12 cellular contexts compared by ENCODE assay signal in the genomic region with DNA sequence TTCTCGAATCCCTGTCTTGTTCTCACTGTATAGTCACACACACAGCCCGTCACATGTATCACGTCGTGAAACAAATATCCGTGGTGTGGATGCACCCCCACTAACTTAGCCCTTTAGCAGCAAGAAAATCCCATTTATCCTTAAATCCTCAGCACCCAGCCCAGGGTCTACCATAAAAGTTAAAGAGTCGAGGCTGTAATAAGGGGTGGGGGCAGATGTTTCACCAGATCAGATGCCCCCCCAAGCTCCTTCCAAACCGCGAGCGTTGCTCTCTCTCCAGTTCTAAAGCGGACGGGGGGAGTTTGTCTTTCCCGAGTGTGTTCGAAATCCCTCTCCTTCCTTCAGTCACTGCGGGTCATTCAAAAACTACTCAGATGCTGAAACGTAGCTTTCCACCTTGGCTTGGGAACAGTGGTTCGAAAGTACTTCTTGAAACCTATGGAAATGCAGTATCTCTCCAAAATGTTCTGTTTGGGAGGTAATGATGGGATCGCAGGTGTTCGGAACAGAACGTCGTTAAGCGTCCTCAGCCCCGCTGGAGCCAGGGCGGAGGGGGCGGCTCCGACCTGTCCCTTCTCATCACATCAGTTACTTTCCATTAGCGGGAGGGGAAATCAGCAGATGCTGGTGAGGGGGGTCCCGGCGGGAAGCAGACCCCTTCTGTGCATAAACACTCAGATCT.
DNase-seq lines count a peak whose midpoint lies in the region; ATAC-seq and TF ChIP-seq lines count a peak whose summit lies in the region.
"Had no signal": no experiment of that assay in that cellular context is flagged by ENCODE, and none has a peak within 500 bp of the region (broad histone marks: within the 10 kb centered on the region; RNA-seq: fewer than 3 reads in every experiment).

No MANE protein-coding gene starts in this region.

- H3K9me3 ChIP-seq in breast epithelium (no peaks in the 10 kb centered on the region), upper lobe of right lung (no peaks in the 10 kb centered on the region)
- H3K9me3 ChIP-seq: SK-N-SH, testis had no signal

- H3K9me3 Mint-ChIP-seq in MCF 10A (ENCODE audit: unreplicated experiment) = peaks cover 13% of the 10 kb centered on the region
- no peaks in the 10 kb centered on the region for H3K9me3 Mint-ChIP-seq in activated T-helper 1 cell treated with anti-CD3 and anti-CD28 coated beads, Interleukin-12 subunit alpha, Interleukin-12 subunit beta, Interleukin-2, Interleukin-4 antibody, amounts not matched to agents 30 ng/mL and 10 ng/mL and 1 ng/mL, durations not matched to agents 14 hours and 24 hours and 36 hours

- TF ChIP-seq CTCF in breast epithelium (IDR thresholded peaks at IDR 0.05) = no peak
- no peak for TF ChIP-seq CTCF in MCF 10A (IDR thresholded peaks at IDR 0.05; ENCODE audit: unreplicated experiment)
- no peak for TF ChIP-seq CTCF in upper lobe of right lung (IDR thresholded peaks at IDR 0.05)

- H3K27ac ChIP-seq in breast epithelium = no peak overlapping the region
- no peak overlapping the region for H3K27ac ChIP-seq in upper lobe of right lung
- H3K27ac ChIP-seq: testis had no signal

- H3K4me1 Mint-ChIP-seq in MCF 10A (ENCODE audit: insufficient read depth, unreplicated experiment) = no peaks in the 10 kb centered on the region
- H3K4me1 Mint-ChIP-seq in activated T-helper 1 cell treated with anti-CD3 and anti-CD28 coated beads, Interleukin-12 subunit alpha, Interleukin-12 subunit beta, Interleukin-2, Interleukin-4 antibody, amounts not matched to agents 30 ng/mL and 10 ng/mL and 1 ng/mL, durations not matched to agents 14 hours and 24 hours and 36 hours (ENCODE audit: low read depth) = peaks cover 8% of the 10 kb centered on the region

- H3K27me3 ChIP-seq in breast epithelium (peaks cover 0 to 62% of the 10 kb centered on the region in 2 donors), upper lobe of right lung (peaks cover 32% of the 10 kb centered on the region)
- H3K27me3 ChIP-seq: testis had no signal

- H3K4me3 ChIP-seq in breast epithelium (peak overlapping the region; percentile 35 to 63 (median 39)), upper lobe of right lung (peak overlapping the region; percentile 36)

- H3K36me3 ChIP-seq in breast epithelium (no peaks in the 10 kb centered on the region), upper lobe of right lung (no peaks in the 10 kb centered on the region)

- H3K4me1 ChIP-seq in breast epithelium (peaks cover 0 to 4% of the 10 kb centered on the region in 2 donors), upper lobe of right lung (peaks cover 5% of the 10 kb centered on the region)

- ATAC-seq in upper lobe of right lung (no peak), HG03175 (IDR thresholded peaks at IDR 0.05; ENCODE audit: unreplicated experiment) (no peak)

- intact Hi-C loops in breast epithelium (cut with DNase I; ENCODE audit: low total_unique reads) = no loop called here
- intact Hi-C loops in MCF 10A (cut with micrococcal nuclease) = no loop called here
- intact Hi-C loops in activated T-helper 1 cell treated with anti-CD3 and anti-CD28 coated beads, Interleukin-12 subunit alpha, Interleukin-12 subunit beta, Interleukin-2, Interleukin-4 antibody, amounts not matched to agents 30 ng/mL and 10 ng/mL and 1 ng/mL, durations not matched to agents 14 hours and 24 hours and 36 hours (cut with micrococcal nuclease) = no loop called here
- intact Hi-C loops in upper lobe of right lung (cut with DNase I) = no loop called here

- POLR2A ChIA-PET in MCF 10A (lab: Yijun Ruan, JAX) = no interaction called here

- no peak overlapping the region for H3K4me3 Mint-ChIP-seq in MCF 10A (ENCODE audit: unreplicated experiment)
- H3K4me3 Mint-ChIP-seq in activated T-helper 1 cell treated with anti-CD3 and anti-CD28 coated beads, Interleukin-12 subunit alpha, Interleukin-12 subunit beta, Interleukin-2, Interleukin-4 antibody, amounts not matched to agents 30 ng/mL and 10 ng/mL and 1 ng/mL, durations not matched to agents 14 hours and 24 hours and 36 hours = peak overlapping the region; percentile 71

- H3K27me3 Mint-ChIP-seq in MCF 10A (ENCODE audit: insufficient read depth, unreplicated experiment) = no peaks in the 10 kb centered on the region
- H3K27me3 Mint-ChIP-seq in activated T-helper 1 cell treated with anti-CD3 and anti-CD28 coated beads, Interleukin-12 subunit alpha, Interleukin-12 subunit beta, Interleukin-2, Interleukin-4 antibody, amounts not matched to agents 30 ng/mL and 10 ng/mL and 1 ng/mL, durations not matched to agents 14 hours and 24 hours and 36 hours (ENCODE audit: insufficient read depth) = peaks cover 28% of the 10 kb centered on the region

- BruUV-seq in MCF 10A (replicated peaks; lab: Mats Ljungman, UMichigan) = no TSS peak

- TF ChIP-seq POLR2A in breast epithelium (IDR thresholded peaks at IDR 0.05) = no peak

- CTCF ChIA-PET in MCF 10A (lab: Yijun Ruan, JAX) = no interaction called here

- no peak overlapping the region for H3K27ac Mint-ChIP-seq in MCF 10A (ENCODE audit: low read depth, unreplicated experiment)
- H3K27ac Mint-ChIP-seq in activated T-helper 1 cell treated with anti-CD3 and anti-CD28 coated beads, Interleukin-12 subunit alpha, Interleukin-12 subunit beta, Interleukin-2, Interleukin-4 antibody, amounts not matched to agents 30 ng/mL and 10 ng/mL and 1 ng/mL, durations not matched to agents 14 hours and 24 hours and 36 hours = peak overlapping the region; percentile 14

- DNase-seq in breast epithelium (ENCODE audit: low spot score in 2 of 2) (peak in 1 of 2 donors; percentile 20), MCF 10A (ENCODE audit: unreplicated experiment) (no peak), mesenteric fat pad (ENCODE audit: low spot score) (peak; percentile 43), upper lobe of right lung (peak; percentile 29), T1000 (lab: John Stamatoyannopoulos, UW) (no peak), NCI-H1092 treated with DMSO at 0.1 percent for 48 hours (lab: John Stamatoyannopoulos, UW) (no peak)
- no peak for DNase-seq in activated T-helper 1 cell treated with anti-CD3 and anti-CD28 coated beads, Interleukin-12 subunit alpha, Interleukin-12 subunit beta, Interleukin-2, Interleukin-4 antibody, amounts not matched to agents 30 ng/mL and 10 ng/mL and 1 ng/mL, durations not matched to agents 14 hours and 24 hours and 36 hours (ENCODE audit: low spot score)
- DNase-seq: NK-92 treated with Interleukin-12 subunit alpha and Interleukin-12 subunit beta, amount 100 ng/mL, for 24 hours; stimulated activated CD4-positive, alpha-beta T cell treated with anti-CD3 and anti-CD28 coated beads, Interleukin-4, amount 100 ng/mL, for 1 hour; testis had no signal

- peaks cover 5% of the 10 kb centered on the region for H3K36me3 Mint-ChIP-seq in MCF 10A (ENCODE audit: insufficient read depth, unreplicated experiment)
- H3K36me3 Mint-ChIP-seq in activated T-helper 1 cell treated with anti-CD3 and anti-CD28 coated beads, Interleukin-12 subunit alpha, Interleukin-12 subunit beta, Interleukin-2, Interleukin-4 antibody, amounts not matched to agents 30 ng/mL and 10 ng/mL and 1 ng/mL, durations not matched to agents 14 hours and 24 hours and 36 hours (ENCODE audit: low read depth) = no peaks in the 10 kb centered on the region

Comparison
In these comparisons a context has a peak if more than half of its experiments do, and no peak if none do; other contexts are left out.
1. DNase-seq: peak in mesenteric fat pad (single experiment) and upper lobe of right lung (single experiment); none in MCF 10A (single experiment), activated T-helper 1 cell treated with anti-CD3 and anti-CD28 coated beads, Interleukin-12 subunit alpha, Interleukin-12 subunit beta, Interleukin-2, Interleukin-4 antibody, amounts not matched to agents 30 ng/mL and 10 ng/mL and 1 ng/mL, durations not matched to agents 14 hours and 24 hours and 36 hours (single experiment), T1000 (single experiment) and NCI-H1092 treated with DMSO at 0.1 percent for 48 hours (single experiment).